Comparison of ENCODE assay signal across 20 cellular contexts in the genomic region with DNA sequence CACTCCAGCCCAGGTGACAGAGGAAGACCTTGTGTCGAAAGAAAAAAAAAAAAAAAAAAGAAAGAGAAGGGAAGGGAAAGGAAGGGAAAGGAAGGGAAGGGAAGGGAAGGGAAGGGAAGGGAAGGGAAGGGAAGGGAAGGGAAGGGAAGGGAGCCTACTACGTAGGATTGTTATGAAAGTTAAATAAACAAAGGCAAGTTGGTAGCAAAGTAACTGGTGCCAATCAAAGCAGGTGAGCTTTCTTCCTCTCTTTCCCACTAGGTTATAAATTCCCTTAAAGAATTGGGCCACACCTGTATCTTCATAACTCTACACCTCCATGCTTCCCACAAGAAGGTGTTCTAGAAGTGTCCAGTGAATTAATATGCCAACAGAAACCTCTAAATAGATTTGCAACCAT.
DNase-seq lines count a peak whose midpoint lies in the region; ATAC-seq lines count a peak whose summit lies in the region.
"Had no signal": no experiment of that assay in that cellular context is flagged by ENCODE, and none has a peak within 500 bp of the region (broad histone marks: within the 10 kb centered on the region; RNA-seq: fewer than 3 reads in every experiment).

No MANE protein-coding gene starts in this region.

- no peak overlapping the region for H3K4me3 ChIP-seq in esophagus (ENCODE audit: low read depth in 1 of 2, low read length in 2 of 2)
- H3K4me3 ChIP-seq: sigmoid colon had no signal

- H3K36me3 Mint-ChIP-seq in activated T-cell treated with anti-CD3 and anti-CD28 coated beads, Interleukin-2, amount 50 U/mL, for 72 hours (ENCODE audit: insufficient read depth in 2 of 2) = peaks cover 9 to 19% of the 10 kb centered on the region in 2 donors
- peaks cover 37% of the 10 kb centered on the region for H3K36me3 Mint-ChIP-seq in T-cell

- whole genome bisulfite sequencing in esophagus, 2 donors = 33 to 42% methylated on average over 2 of the region's 2 CpGs

- H3K27me3 ChIP-seq in esophagus (ENCODE audit: control insufficient read depth in 1 of 2, insufficient read depth in 2 of 2, low read length in 2 of 2) = no peaks in the 10 kb centered on the region
- H3K27me3 ChIP-seq: sigmoid colon had no signal

- POLR2A ChIA-PET in T-cell (lab: Charles Lee) = interaction anchor here (0.8 to 1.6 kb wide), 4 partner anchors 13 to 26 kb away, joined by 3 to 5 read pairs (median 4); no protein-coding TSS in a partner anchor

- peaks cover 97% of the 10 kb centered on the region for H3K4me1 Mint-ChIP-seq in activated T-cell treated with anti-CD3 and anti-CD28 coated beads, Interleukin-2, amount 50 U/mL, for 72 hours (ENCODE audit: low read depth)
- H3K4me1 Mint-ChIP-seq in T-cell = peaks cover 92 to 94% (median 92%) of the 10 kb centered on the region in 3 donors
- peaks cover 96% of the 10 kb centered on the region for H3K4me1 Mint-ChIP-seq in stimulated activated naive CD8-positive, alpha-beta T cell treated with anti-CD3 and anti-CD28 coated beads, Interleukin-15, amount 100 ng/mL, for 72 hours

- peaks cover 2 to 4% of the 10 kb centered on the region in 2 donors for H3K4me1 ChIP-seq in esophagus (ENCODE audit: control insufficient read depth in 2 of 2, insufficient read depth in 2 of 2, low read length in 1 of 2)

- peak overlapping the region; percentile 99 for H3K27ac Mint-ChIP-seq in activated T-cell treated with anti-CD3 and anti-CD28 coated beads, Interleukin-2, amount 50 U/mL, for 72 hours
- H3K27ac Mint-ChIP-seq in T-cell = peak overlapping the region; percentile 81 to 89
- peak overlapping the region; percentile 63 to 93 for H3K27ac Mint-ChIP-seq in stimulated activated naive CD8-positive, alpha-beta T cell treated with anti-CD3 and anti-CD28 coated beads, Interleukin-15, amount 100 ng/mL, for 72 hours

- CTCF ChIA-PET in T-cell (lab: Charles Lee) = interaction anchor here (0.5 to 1.2 kb wide), 4 partner anchors 12 to 27 kb away, joined by 3 to 10 read pairs (median 3); no protein-coding TSS in a partner anchor

- DNase-seq in activated T-cell treated with anti-CD3 and anti-CD28 coated beads, Interleukin-2, amount 50 U/mL, for 72 hours = no peak
- DNase-seq in activated T-cell treated with anti-CD3 and anti-CD28 coated beads for 4 hours = no peak
- DNase-seq in T-cell = no peak
- DNase-seq in stimulated activated naive CD8-positive, alpha-beta T cell treated with anti-CD3 and anti-CD28 coated beads, Interleukin-15, amount 100 ng/mL, for 72 hours = no peak
- DNase-seq in DMS 273 (lab: John Stamatoyannopoulos, UW; ENCODE audit: unreplicated experiment) = no peak
- DNase-seq in stimulated activated CD8-positive, alpha-beta memory T cell treated with anti-CD3 and anti-CD28 coated beads, Interleukin-4, amount 100 ng/mL, for 48 hours = no peak
- no peak for DNase-seq in stimulated activated CD4-positive, alpha-beta T cell treated with anti-CD3 and anti-CD28 coated beads, Interleukin-2, amount 100 ng/mL, for 48 hours
- DNase-seq: ACHN; aorta; cortex of kidney; MM.1S; NCI-H2029; NCI-H524 treated with DMSO at 0.1 percent for 48 hours; occipital lobe; PC-3; sigmoid colon; stimulated activated CD4-positive, alpha-beta T cell treated with anti-CD3 and anti-CD28 coated beads, Interleukin-4, amount 100 ng/mL, for 24 hours; WERI-Rb-1 had no signal

- H3K27ac ChIP-seq in esophagus (ENCODE audit: low read depth in 2 of 2, low read length in 1 of 2) = peak overlapping the region; percentile 95 to 96
- H3K27ac ChIP-seq: sigmoid colon, WERI-Rb-1 had no signal

- H3K27me3 Mint-ChIP-seq in activated T-cell treated with anti-CD3 and anti-CD28 coated beads, Interleukin-2, amount 50 U/mL, for 72 hours (ENCODE audit: low read depth) = no peaks in the 10 kb centered on the region
- no peaks in the 10 kb centered on the region for H3K27me3 Mint-ChIP-seq in T-cell
- no peaks in the 10 kb centered on the region for H3K27me3 Mint-ChIP-seq in stimulated activated naive CD8-positive, alpha-beta T cell treated with anti-CD3 and anti-CD28 coated beads, Interleukin-15, amount 100 ng/mL, for 72 hours

- no peaks in the 10 kb centered on the region for H3K9me3 ChIP-seq in esophagus (ENCODE audit: control insufficient read depth in 2 of 2, insufficient read depth in 1 of 2, low read depth in 1 of 2, low read length in 1 of 2)
- H3K9me3 ChIP-seq: sigmoid colon had no signal

- no peaks in the 10 kb centered on the region for H3K9me3 Mint-ChIP-seq in activated T-cell treated with anti-CD3 and anti-CD28 coated beads, Interleukin-2, amount 50 U/mL, for 72 hours
- H3K9me3 Mint-ChIP-seq in T-cell = no peaks in the 10 kb centered on the region
- H3K9me3 Mint-ChIP-seq in stimulated activated naive CD8-positive, alpha-beta T cell treated with anti-CD3 and anti-CD28 coated beads, Interleukin-15, amount 100 ng/mL, for 72 hours = no peaks in the 10 kb centered on the region

- no peak for ATAC-seq in activated T-cell treated with anti-CD3 and anti-CD28 coated beads, Interleukin-2, amount 50 U/mL, for 72 hours (replicated peaks in 1 of 2)
- no peak for ATAC-seq in T-cell (replicated peaks in 1 of 4)
- ATAC-seq in stimulated activated naive CD8-positive, alpha-beta T cell treated with anti-CD3 and anti-CD28 coated beads, Interleukin-15, amount 100 ng/mL, for 72 hours = no peak
- ATAC-seq: HCT116 had no signal

- H3K36me3 ChIP-seq in esophagus (ENCODE audit: control insufficient read depth in 2 of 2, insufficient read depth in 2 of 2, low read length in 1 of 2) = peaks cover 0 to 2% of the 10 kb centered on the region in 2 donors
- H3K36me3 ChIP-seq: sigmoid colon, WERI-Rb-1 had no signal

- peak overlapping the region; percentile 57 to 90 for H3K4me3 Mint-ChIP-seq in activated T-cell treated with anti-CD3 and anti-CD28 coated beads, Interleukin-2, amount 50 U/mL, for 72 hours
- H3K4me3 Mint-ChIP-seq in T-cell = peak overlapping the region in 1 of 3 donors; percentile 56
- H3K4me3 Mint-ChIP-seq in stimulated activated naive CD8-positive, alpha-beta T cell treated with anti-CD3 and anti-CD28 coated beads, Interleukin-15, amount 100 ng/mL, for 72 hours = peak overlapping the region; percentile 56 to 80
